Comparison of ENCODE assay signal across 18 cellular contexts in genomic region chrX:1763294-1763693, GRCh38.
"Had no signal": no experiment of that assay in that cellular context is flagged by ENCODE, and none has a peak within 500 bp of the region (broad histone marks: within the 10 kb centered on the region; RNA-seq: fewer than 3 reads in every experiment).

No MANE protein-coding gene starts in this region.

- H3K4me2 ChIP-seq: neural progenitor cell had no signal

- H3K27ac Mint-ChIP-seq: activated naive CD4-positive, alpha-beta T cell treated with anti-CD3 and anti-CD28 coated beads, Interleukin-2, amount 10 ng/mL, durations not matched to agents 7 days and 5 days; neural progenitor cell; stimulated activated naive CD8-positive, alpha-beta T cell treated with anti-CD3 and anti-CD28 coated beads, Interleukin-15, Interleukin-2, amounts not matched to agents 100 ng/mL and 50 ng/mL, for 24 hours; T-cell had no signal

- DNase-seq: activated CD4-positive, alpha-beta T cell treated with anti-CD3 and anti-CD28 coated beads for 4 hours; activated naive CD4-positive, alpha-beta T cell treated with anti-CD3 and anti-CD28 coated beads, Interleukin-2, amount 10 ng/mL, durations not matched to agents 7 days and 5 days; amniotic stem cell; body of pancreas; central memory CD4-positive, alpha-beta T cell; effector memory CD4-positive, alpha-beta T cell; left ventricle myocardium superior; mesendoderm; ovary; stimulated activated CD4-positive, alpha-beta T cell treated with anti-CD3 and anti-CD28 coated beads, Interleukin-2, amount 100 ng/mL, for 48 hours; T-cell; T1000; upper lobe of right lung had no signal

- H3K9ac ChIP-seq: neural progenitor cell had no signal

- H3K36me3 Mint-ChIP-seq: T-cell had no signal

- H3K27me3 Mint-ChIP-seq: activated naive CD4-positive, alpha-beta T cell treated with anti-CD3 and anti-CD28 coated beads, Interleukin-2, amount 10 ng/mL, durations not matched to agents 7 days and 5 days; stimulated activated naive CD8-positive, alpha-beta T cell treated with anti-CD3 and anti-CD28 coated beads, Interleukin-15, Interleukin-2, amounts not matched to agents 100 ng/mL and 50 ng/mL, for 24 hours; T-cell had no signal

- H3K27ac ChIP-seq: body of pancreas, epithelial cell of prostate, gastroesophageal sphincter, neural progenitor cell, ovary, upper lobe of right lung, VCaP had no signal

- H2AFZ ChIP-seq: neural progenitor cell had no signal

- H3K9me3 ChIP-seq: ovary, upper lobe of right lung had no signal

- H3K4me1 Mint-ChIP-seq: activated naive CD4-positive, alpha-beta T cell treated with anti-CD3 and anti-CD28 coated beads, Interleukin-2, amount 10 ng/mL, durations not matched to agents 7 days and 5 days had no signal

- H3K27me3 ChIP-seq: body of pancreas, gastroesophageal sphincter, neural progenitor cell, ovary, upper lobe of right lung had no signal

- H3K36me3 ChIP-seq: gastroesophageal sphincter, neural progenitor cell, ovary, upper lobe of right lung had no signal

- ATAC-seq: body of pancreas, gastroesophageal sphincter, left ventricle myocardium superior, T-cell, upper lobe of right lung had no signal

- H3K4me3 ChIP-seq: body of pancreas, gastroesophageal sphincter, neural progenitor cell, ovary, upper lobe of right lung had no signal

- H3K4me3 Mint-ChIP-seq: activated naive CD4-positive, alpha-beta T cell treated with anti-CD3 and anti-CD28 coated beads, Interleukin-2, amount 10 ng/mL, durations not matched to agents 7 days and 5 days; neural progenitor cell; stimulated activated naive CD8-positive, alpha-beta T cell treated with anti-CD3 and anti-CD28 coated beads, Interleukin-15, Interleukin-2, amounts not matched to agents 100 ng/mL and 50 ng/mL, for 24 hours; T-cell had no signal

- H3K4me1 ChIP-seq: body of pancreas, gastroesophageal sphincter, neural progenitor cell, upper lobe of right lung had no signal
